Comparison of ENCODE assay signal across 2 cellular contexts in the genomic region with DNA sequence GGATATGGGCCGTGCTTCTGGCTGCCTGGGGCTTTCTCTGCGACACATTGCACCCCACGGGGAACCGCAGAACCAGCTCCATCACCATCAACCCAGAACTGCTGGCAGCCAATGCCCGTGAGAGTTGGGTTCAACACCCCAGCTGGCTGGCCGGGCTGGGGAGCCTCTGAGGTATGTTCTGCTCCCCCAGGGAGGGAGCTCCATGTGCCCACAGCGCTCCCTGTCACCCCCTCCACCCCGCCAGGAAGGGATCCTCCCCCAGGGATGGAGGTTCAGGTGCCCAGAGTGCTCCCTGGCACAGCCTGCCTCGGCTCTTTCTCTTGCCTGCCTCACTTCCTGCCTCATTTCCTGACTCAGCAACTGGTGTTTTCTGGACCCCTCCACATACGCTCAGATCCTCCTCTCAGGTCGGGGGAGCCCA.
TF ChIP-seq lines count a peak whose summit lies in the region.

No MANE protein-coding gene starts in this region.

TF ChIP-seq in HCT116, 20 proteins besides CTCF, POLR2A, EP300 and RAD21:
- TF ChIP-seq SIN3A (IDR thresholded peaks at IDR 0.05; ENCODE audit: low read depth): no peak
- no peak for TF ChIP-seq EZH2 (IDR thresholded peaks at IDR 0.05)
- no peak for TF ChIP-seq ZFX (IDR thresholded peaks at IDR 0.05)
- no peak for TF ChIP-seq EZH2phosphoT487 (IDR thresholded peaks at IDR 0.05; ENCODE audit: borderline replicate concordance)
- no peak for TF ChIP-seq ELF1 (IDR thresholded peaks at IDR 0.05; ENCODE audit: borderline replicate concordance, low read depth)
- TF ChIP-seq ZNF274 (IDR thresholded peaks at IDR 0.05; ENCODE audit: low read depth, low read length): no peak
- TF ChIP-seq YY1 (IDR thresholded peaks at IDR 0.05; ENCODE audit: extremely low read depth, insufficient replicate concordance, low read depth, low read length): no peak

TF ChIP-seq in H1, 55 proteins besides CTCF, POLR2A, EP300 and RAD21:
- TF ChIP-seq RBBP5 (IDR thresholded peaks at IDR 0.05; ENCODE audit: borderline replicate concordance, low read depth, low read length) (no peak), SIRT6 (IDR thresholded peaks at IDR 0.05; ENCODE audit: low read length) (no peak), MAX (IDR thresholded peaks at IDR 0.05) (no peak), YY1 (IDR thresholded peaks at IDR 0.05; ENCODE audit: low read depth, low read length) (no peak), KDM5A (IDR thresholded peaks at IDR 0.05; ENCODE audit: low read length) (no peak), TCF12 (IDR thresholded peaks at IDR 0.05; ENCODE audit: low read depth, low read length) (no peak), POLR2AphosphoS5 (IDR thresholded peaks at IDR 0.05; ENCODE audit: low read depth, low read length) (no peak), SP1 (IDR thresholded peaks at IDR 0.05; ENCODE audit: low read depth, low read length) (no peak), EZH2 (IDR thresholded peaks at IDR 0.05; ENCODE audit: low read depth, low read length, severe bottlenecking) (no peak), SAP30 (IDR thresholded peaks at IDR 0.05; ENCODE audit: insufficient read depth, insufficient replicate concordance, low read length) (no peak), CBX5 (IDR thresholded peaks at IDR 0.05; ENCODE audit: low read depth, low read length) (no peak)
